Comparison of ENCODE assay signal across 8 cellular contexts in the genomic region with DNA sequence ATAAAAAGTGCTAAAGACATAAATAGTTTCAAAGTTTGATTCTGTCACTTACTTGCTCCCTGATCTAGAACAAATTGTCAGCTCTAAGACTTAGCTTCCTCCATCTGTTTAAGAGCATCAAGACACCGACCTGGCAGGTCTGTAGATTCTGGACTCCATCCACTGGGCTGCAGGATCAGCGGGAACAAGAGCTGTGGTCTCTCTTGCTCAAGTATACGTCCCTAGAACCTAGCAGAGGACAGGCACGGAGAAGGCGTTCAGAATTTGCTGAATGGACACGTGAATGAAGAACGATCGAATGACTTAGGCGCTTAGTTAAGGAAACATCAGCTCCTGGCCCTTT. TPM values are rescaled to one million over a fixed set of nuclear protein-coding genes. Genes with fewer than 3 reads are reported as not detected.
A peak's percentile ranks its signal among the peaks of the same experiment; 100 is the strongest.
DNase-seq lines count a peak whose midpoint lies in the region; ATAC-seq and TF ChIP-seq lines count a peak whose summit lies in the region.
"Had no signal": no experiment of that assay in that cellular context is flagged by ENCODE, and none has a peak within 500 bp of the region (broad histone marks: within the 10 kb centered on the region; RNA-seq: fewer than 3 reads in every experiment).

No MANE protein-coding gene starts in this region.

- peak overlapping the region; percentile 40 for H3K27ac ChIP-seq in endodermal cell (ENCODE audit: low read depth, low read length)
- H3K27ac ChIP-seq: SK-N-MC had no signal

- TF ChIP-seq CTCF in GM12875 (IDR thresholded peaks at IDR 0.05; ENCODE audit: borderline replicate concordance, insufficient read depth, low read depth, low read length) (no peak), endodermal cell (conservative IDR thresholded peaks at IDR 0.05) (no peak)

- WGBS in endodermal cell (ENCODE audit: insufficient coverage in 1 of 2, insufficient read length in 1 of 2), 2 experiments = 3 to 13% methylated on average over 9 of the region's 9 CpGs

- H2AFZ ChIP-seq in neuron (ENCODE audit: low read depth, low read length) = peak overlapping the region; percentile 75

- peaks cover 3% of the 10 kb centered on the region for H3K4me1 ChIP-seq in NT2/D1 (ENCODE audit: insufficient read depth, insufficient read length)
- no peaks in the 10 kb centered on the region for H3K4me1 ChIP-seq in endodermal cell (ENCODE audit: control insufficient read depth, insufficient read depth, low read length)
- peaks cover 15% of the 10 kb centered on the region for H3K4me1 ChIP-seq in neuron (ENCODE audit: insufficient read depth, low read length)

- H3K9ac ChIP-seq in NT2/D1 (ENCODE audit: insufficient read length, low read depth) (peak overlapping the region; percentile 87), endodermal cell (ENCODE audit: extremely low read depth, low read length, poor library complexity, severe bottlenecking) (peak overlapping the region; percentile 51)

- DNase-seq in NT2/D1 (ENCODE audit: low read depth, low spot score) (no peak), endodermal cell (peak; percentile 71), NCI-H2196 (lab: John Stamatoyannopoulos, UW; ENCODE audit: unreplicated experiment) (no peak)

- H3K4me3 ChIP-seq in GM12875 (ENCODE audit: low read depth, low read length) (peak overlapping the region; percentile 66), NT2/D1 (ENCODE audit: insufficient read length, low read depth) (peak overlapping the region; percentile 76), endodermal cell (ENCODE audit: low read length) (peak overlapping the region; percentile 82), neuron (ENCODE audit: low read length) (peak overlapping the region; percentile 54)

- H3K27me3 ChIP-seq in NT2/D1 (ENCODE audit: insufficient read depth, insufficient read length) (no peaks in the 10 kb centered on the region), endodermal cell (ENCODE audit: control insufficient read depth, insufficient read depth, low read length, poor library complexity, severe bottlenecking) (no peaks in the 10 kb centered on the region), neuron (ENCODE audit: insufficient read depth, low read length) (no peaks in the 10 kb centered on the region)

- H3K36me3 Mint-ChIP-seq in endodermal cell (ENCODE audit: low read depth) = peaks cover 22% of the 10 kb centered on the region

- H3K9me3 ChIP-seq in NT2/D1 (ENCODE audit: insufficient read depth, low read length) (no peaks in the 10 kb centered on the region), endodermal cell (ENCODE audit: control insufficient read depth, low read length) (peaks cover 3% of the 10 kb centered on the region), neuron (ENCODE audit: low read length) (peaks cover 9% of the 10 kb centered on the region)

- peaks cover 8% of the 10 kb centered on the region for H3K27me3 Mint-ChIP-seq in endodermal cell (ENCODE audit: insufficient read depth)

- no peak overlapping the region for H3K27ac Mint-ChIP-seq in endodermal cell

- peaks cover 2% of the 10 kb centered on the region for H3K9me3 Mint-ChIP-seq in endodermal cell

- peaks cover 34% of the 10 kb centered on the region for H3K36me3 ChIP-seq in NT2/D1 (ENCODE audit: insufficient read depth, insufficient read length, low read length)
- H3K36me3 ChIP-seq in endodermal cell (ENCODE audit: control insufficient read depth, insufficient read depth, low read length) = peaks cover 19% of the 10 kb centered on the region
- peaks cover 26% of the 10 kb centered on the region for H3K36me3 ChIP-seq in neuron (ENCODE audit: insufficient read depth, low read length)

- peak overlapping the region; percentile 61 for H3K4me3 Mint-ChIP-seq in endodermal cell

- ATAC-seq in GM19351 (IDR thresholded peaks at IDR 0.05; ENCODE audit: unreplicated experiment) (no peak), HG02571 (IDR thresholded peaks at IDR 0.05; ENCODE audit: unreplicated experiment) (no peak)

- H3K4me1 Mint-ChIP-seq in endodermal cell = peaks cover 17% of the 10 kb centered on the region

RNA-seq across cellular contexts. Expression of a gene that starts 1.1 kb away (rescaled TPM):
- 10 to 100 TPM; 36.2 to 59.9 TPM for total RNA-seq in endodermal cell
- 50.8 TPM for polyA plus RNA-seq in endodermal cell (2013, experiment 1 of 2)
- polyA plus RNA-seq in endodermal cell (2013, experiment 2 of 2) = 52.9 TPM

RNA-seq across cellular contexts. Expression of a gene that starts 33.5 kb away (rescaled TPM):
- total RNA-seq in endodermal cell = 10 to 100 TPM; 20.6 to 31.5 TPM
- polyA plus RNA-seq in endodermal cell (2013, experiment 1 of 2) = 11.5 TPM
- polyA plus RNA-seq in endodermal cell (2013, experiment 2 of 2) = 12.6 TPM
